1 cellular context compared by ENCODE assay signal in the genomic region with DNA sequence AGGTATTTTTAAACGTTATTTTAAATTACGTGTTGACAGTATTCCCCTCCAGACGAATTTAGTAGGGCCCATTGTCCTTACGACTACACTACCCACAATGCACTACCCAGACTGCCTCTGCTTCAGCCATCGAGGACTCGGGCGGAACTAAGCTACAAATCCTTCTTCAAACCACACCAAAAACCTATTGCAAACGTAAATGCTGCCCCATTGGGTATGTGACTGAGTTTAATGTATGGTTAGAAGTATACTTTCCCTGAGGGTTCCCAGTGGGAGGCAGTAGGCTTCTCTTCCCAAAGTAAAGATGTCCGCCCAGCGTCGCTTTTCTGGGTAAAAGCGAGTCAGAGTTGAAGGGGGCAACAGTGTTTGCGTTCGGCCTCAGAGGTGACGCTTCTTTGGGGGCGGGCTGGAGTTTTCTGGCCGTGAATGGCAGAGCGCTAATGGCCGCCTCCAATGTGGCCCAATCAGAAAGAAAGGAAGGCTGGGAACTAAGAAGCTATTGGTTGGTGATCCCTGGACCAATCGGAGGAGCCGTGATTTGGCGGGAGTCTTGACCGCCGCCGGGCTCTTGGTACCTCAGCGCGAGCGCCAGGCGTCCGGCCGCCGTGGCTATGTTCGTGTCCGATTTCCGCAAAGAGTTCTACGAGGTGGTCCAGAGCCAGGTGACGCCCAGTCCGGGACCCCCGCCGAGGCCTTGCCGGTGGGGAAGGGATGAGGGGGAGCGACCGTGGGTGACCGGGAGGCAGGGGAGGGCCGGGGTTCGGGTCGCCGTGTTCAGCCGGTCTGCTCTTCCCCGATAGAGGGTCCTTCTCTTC.
TF ChIP-seq lines count a peak whose summit lies in the region.

A gene with protein sequence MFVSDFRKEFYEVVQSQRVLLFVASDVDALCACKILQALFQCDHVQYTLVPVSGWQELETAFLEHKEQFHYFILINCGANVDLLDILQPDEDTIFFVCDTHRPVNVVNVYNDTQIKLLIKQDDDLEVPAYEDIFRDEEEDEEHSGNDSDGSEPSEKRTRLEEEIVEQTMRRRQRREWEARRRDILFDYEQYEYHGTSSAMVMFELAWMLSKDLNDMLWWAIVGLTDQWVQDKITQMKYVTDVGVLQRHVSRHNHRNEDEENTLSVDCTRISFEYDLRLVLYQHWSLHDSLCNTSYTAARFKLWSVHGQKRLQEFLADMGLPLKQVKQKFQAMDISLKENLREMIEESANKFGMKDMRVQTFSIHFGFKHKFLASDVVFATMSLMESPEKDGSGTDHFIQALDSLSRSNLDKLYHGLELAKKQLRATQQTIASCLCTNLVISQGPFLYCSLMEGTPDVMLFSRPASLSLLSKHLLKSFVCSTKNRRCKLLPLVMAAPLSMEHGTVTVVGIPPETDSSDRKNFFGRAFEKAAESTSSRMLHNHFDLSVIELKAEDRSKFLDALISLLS (plus strand): TSS at position 563 of the 815 bp plus-strand sequence. CDS start 49 bp downstream, at position 612.

TF ChIP-seq in GM12878, 131 proteins besides CTCF, POLR2A, EP300 and RAD21 (continued from another document and continues in another):
- TF ChIP-seq, protein P1, sequence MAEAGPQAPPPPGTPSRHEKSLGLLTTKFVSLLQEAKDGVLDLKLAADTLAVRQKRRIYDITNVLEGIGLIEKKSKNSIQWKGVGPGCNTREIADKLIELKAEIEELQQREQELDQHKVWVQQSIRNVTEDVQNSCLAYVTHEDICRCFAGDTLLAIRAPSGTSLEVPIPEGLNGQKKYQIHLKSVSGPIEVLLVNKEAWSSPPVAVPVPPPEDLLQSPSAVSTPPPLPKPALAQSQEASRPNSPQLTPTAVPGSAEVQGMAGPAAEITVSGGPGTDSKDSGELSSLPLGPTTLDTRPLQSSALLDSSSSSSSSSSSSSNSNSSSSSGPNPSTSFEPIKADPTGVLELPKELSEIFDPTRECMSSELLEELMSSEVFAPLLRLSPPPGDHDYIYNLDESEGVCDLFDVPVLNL (IDR thresholded peaks at IDR 0.05; ENCODE audit: low read depth, low read length) = peak; percentile 91
- TF ChIP-seq ETV6 (conservative IDR thresholded peaks at IDR 0.05 in 1 of 2, IDR thresholded peaks at IDR 0.05 in 1 of 2; ENCODE audit: borderline replicate concordance in 1 of 2, low read depth in 1 of 2) = no peak
- peak; percentile 23; the same call in 1 of the 2 replicates for TF ChIP-seq RB1 (IDR thresholded peaks at IDR 0.05; ENCODE audit: borderline replicate concordance)
- TF ChIP-seq BMI1 (IDR thresholded peaks at IDR 0.05; ENCODE audit: borderline replicate concordance) = no peak
- peak; percentile 99 for TF ChIP-seq YY1 (IDR thresholded peaks at IDR 0.05; ENCODE audit: low read depth, low read length)
- no peak for TF ChIP-seq ZNF274 (IDR thresholded peaks at IDR 0.05; ENCODE audit: insufficient read depth, insufficient read length)
- TF ChIP-seq SIN3A (IDR thresholded peaks at IDR 0.05; ENCODE audit: low read depth, low read length) = peak; percentile 99
- peak; percentile 51; the same call in 1 of the 2 replicates for TF ChIP-seq POLR2AphosphoS5 (IDR thresholded peaks at IDR 0.05; ENCODE audit: low read length)
- peak; percentile 99 for TF ChIP-seq IKZF1 (conservative IDR thresholded peaks at IDR 0.05)
- TF ChIP-seq FOXK2 (IDR thresholded peaks at IDR 0.05) = no peak
- TF ChIP-seq ATF3 (IDR thresholded peaks at IDR 0.05; ENCODE audit: borderline replicate concordance, extremely low read depth, low read depth, low read length) = no peak
- TF ChIP-seq TBL1XR1 (IDR thresholded peaks at IDR 0.05; ENCODE audit: low read depth, low read length) = 0 out of 2 replicates have a peak, but pooled peaks have one; percentile 5
- TF ChIP-seq E4F1 (IDR thresholded peaks at IDR 0.05; ENCODE audit: borderline replicate concordance, partially characterized antibody) = peak; percentile 96
- peak; percentile 96 for TF ChIP-seq E2F8 (IDR thresholded peaks at IDR 0.05; ENCODE audit: low read depth, partially characterized antibody)
- peak; percentile 96 for TF ChIP-seq MXI1 (IDR thresholded peaks at IDR 0.05; ENCODE audit: low read depth, low read length)
- TF ChIP-seq IRF4 (IDR thresholded peaks at IDR 0.05; ENCODE audit: low read depth, low read length) = no peak
- 0 out of 2 replicates have a peak, but pooled peaks have one; percentile 6 for TF ChIP-seq SREBF1 (IDR thresholded peaks at IDR 0.05; ENCODE audit: low read length)
- no peak for TF ChIP-seq NRF1 (conservative IDR thresholded peaks at IDR 0.05; ENCODE audit: low read depth, low read length)
- TF ChIP-seq SMAD5 (IDR thresholded peaks at IDR 0.05; ENCODE audit: low read depth) = no peak
- TF ChIP-seq HCFC1 (IDR thresholded peaks at IDR 0.05; ENCODE audit: low read length) = peak; percentile 91
- TF ChIP-seq, protein P2, sequence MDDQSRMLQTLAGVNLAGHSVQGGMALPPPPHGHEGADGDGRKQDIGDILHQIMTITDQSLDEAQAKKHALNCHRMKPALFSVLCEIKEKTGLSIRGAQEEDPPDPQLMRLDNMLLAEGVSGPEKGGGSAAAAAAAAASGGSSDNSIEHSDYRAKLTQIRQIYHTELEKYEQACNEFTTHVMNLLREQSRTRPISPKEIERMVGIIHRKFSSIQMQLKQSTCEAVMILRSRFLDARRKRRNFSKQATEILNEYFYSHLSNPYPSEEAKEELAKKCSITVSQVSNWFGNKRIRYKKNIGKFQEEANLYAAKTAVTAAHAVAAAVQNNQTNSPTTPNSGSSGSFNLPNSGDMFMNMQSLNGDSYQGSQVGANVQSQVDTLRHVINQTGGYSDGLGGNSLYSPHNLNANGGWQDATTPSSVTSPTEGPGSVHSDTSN (IDR thresholded peaks at IDR 0.05; ENCODE audit: insufficient replicate concordance, low read depth, low read length) = peak; percentile 49
- peak; percentile 59 for TF ChIP-seq MAX (IDR thresholded peaks at IDR 0.05; ENCODE audit: low read depth, low read length)
- no peak for TF ChIP-seq ATF7 (IDR thresholded peaks at IDR 0.05; ENCODE audit: low read depth)
- peak; percentile 32; the same call in 1 of the 2 replicates for TF ChIP-seq GATAD2B (conservative IDR thresholded peaks at IDR 0.05; ENCODE audit: low read depth)
- TF ChIP-seq, protein P3, sequence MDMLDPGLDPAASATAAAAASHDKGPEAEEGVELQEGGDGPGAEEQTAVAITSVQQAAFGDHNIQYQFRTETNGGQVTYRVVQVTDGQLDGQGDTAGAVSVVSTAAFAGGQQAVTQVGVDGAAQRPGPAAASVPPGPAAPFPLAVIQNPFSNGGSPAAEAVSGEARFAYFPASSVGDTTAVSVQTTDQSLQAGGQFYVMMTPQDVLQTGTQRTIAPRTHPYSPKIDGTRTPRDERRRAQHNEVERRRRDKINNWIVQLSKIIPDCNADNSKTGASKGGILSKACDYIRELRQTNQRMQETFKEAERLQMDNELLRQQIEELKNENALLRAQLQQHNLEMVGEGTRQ (IDR thresholded peaks at IDR 0.05; ENCODE audit: borderline replicate concordance, low read depth, low read length) = no peak
- no peak for TF ChIP-seq IRF5 (IDR thresholded peaks at IDR 0.05; ENCODE audit: borderline replicate concordance)
- peak; percentile 19; the same call in 1 of the 2 replicates for TF ChIP-seq NFYA (IDR thresholded peaks at IDR 0.05; ENCODE audit: borderline replicate concordance, low read depth, low read length)
- TF ChIP-seq ZNF207 (IDR thresholded peaks at IDR 0.05; ENCODE audit: borderline replicate concordance) = peak; percentile 99
- no peak for TF ChIP-seq ZSCAN29 (IDR thresholded peaks at IDR 0.05)
- TF ChIP-seq CEBPB (IDR thresholded peaks at IDR 0.05; ENCODE audit: borderline replicate concordance in 1 of 2, low read depth in 2 of 2, low read length in 2 of 2) = no peak
- TF ChIP-seq IKZF2 (IDR thresholded peaks at IDR 0.05) = no peak
- no peak; the same call in 1 of the 2 replicates for TF ChIP-seq FOXM1 (IDR thresholded peaks at IDR 0.05; ENCODE audit: low read depth, low read length)
- TF ChIP-seq MLLT1 (IDR thresholded peaks at IDR 0.05) = peak; percentile 78
- TF ChIP-seq RELB (IDR thresholded peaks at IDR 0.05; ENCODE audit: low read depth) = peak; percentile 69; the same call in 1 of the 2 replicates
- peak; percentile 88 for TF ChIP-seq SP1 (IDR thresholded peaks at IDR 0.05; ENCODE audit: low read depth, low read length)
- TF ChIP-seq HDGF (IDR thresholded peaks at IDR 0.05) = no peak
- peak in 1 of 2 experiments; percentile 15; a peak in 1 of 3 replicates for TF ChIP-seq EGR1 (IDR thresholded peaks at IDR 0.05; ENCODE audit: borderline replicate concordance in 1 of 2, low read depth in 2 of 2, low read length in 2 of 2)
- TF ChIP-seq KLF5 (IDR thresholded peaks at IDR 0.05; ENCODE audit: partially characterized antibody) = no peak
- peak; percentile 97; the same call in 1 of the 2 replicates for TF ChIP-seq STAT1 (conservative IDR thresholded peaks at IDR 0.05)
- TF ChIP-seq TARDBP (IDR thresholded peaks at IDR 0.05; ENCODE audit: borderline replicate concordance) = peak; percentile 89; the same call in 1 of the 2 replicates
- TF ChIP-seq CBX5 (IDR thresholded peaks at IDR 0.05; ENCODE audit: low read depth) = no peak
- TF ChIP-seq TAF1 (IDR thresholded peaks at IDR 0.05; ENCODE audit: borderline replicate concordance, low read depth, low read length) = peak; percentile 42; the same call in 1 of the 2 replicates
- peak; percentile 99 for TF ChIP-seq NR2C1 (IDR thresholded peaks at IDR 0.05)
- peak; percentile 59 for TF ChIP-seq SIX5 (IDR thresholded peaks at IDR 0.05; ENCODE audit: low read depth, low read length, severe bottlenecking)
